ENCODE assay signal across 31 cellular contexts in the genomic region with DNA sequence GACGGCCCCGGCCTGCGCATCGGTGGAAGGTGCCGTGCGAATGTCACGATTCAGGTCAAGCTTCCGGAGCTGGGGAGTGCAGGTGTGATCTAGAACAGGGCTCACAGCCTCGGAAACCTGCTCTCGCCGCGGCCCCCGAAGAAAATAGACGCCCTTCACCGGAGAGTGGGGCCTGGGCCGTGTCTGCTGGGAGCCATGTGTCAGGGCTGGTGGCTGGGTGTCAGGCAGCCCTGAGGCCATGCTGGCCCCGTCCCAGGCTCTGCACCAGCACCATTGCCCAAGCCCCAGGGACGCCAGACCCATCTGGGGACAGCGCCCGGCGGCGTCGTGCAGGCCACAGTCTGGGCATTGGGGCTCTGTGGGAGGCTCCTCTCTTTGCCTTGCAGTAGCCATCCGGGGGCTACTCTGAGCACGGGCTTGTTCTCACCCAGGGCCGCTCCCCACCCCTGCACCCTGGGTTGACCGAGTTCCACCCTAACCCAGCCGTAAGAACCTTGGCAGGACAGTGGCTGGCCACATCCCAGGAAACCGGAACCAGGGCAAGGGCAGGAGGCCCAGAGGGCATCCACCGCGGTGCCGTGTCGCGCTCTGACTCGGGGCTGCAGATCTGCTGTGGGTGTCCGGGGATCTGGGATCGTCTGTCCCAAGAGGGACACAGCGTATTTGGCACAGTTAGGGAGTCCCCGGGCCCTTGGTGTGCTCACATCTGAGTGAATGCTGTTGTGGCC. TPM values are rescaled to one million over a fixed set of nuclear protein-coding genes. Genes with fewer than 3 reads are reported as not detected.
DNase-seq lines count a peak whose midpoint lies in the region; ATAC-seq and TF ChIP-seq lines count a peak whose summit lies in the region.
"Had no signal": no experiment of that assay in that cellular context is flagged by ENCODE, and none has a peak within 500 bp of the region (broad histone marks: within the 10 kb centered on the region; RNA-seq: fewer than 3 reads in every experiment).

No MANE protein-coding gene starts in this region.

- no peak for TF ChIP-seq EP300 in sigmoid colon (IDR thresholded peaks at IDR 0.05)

- peaks cover 32% of the 10 kb centered on the region for H4K20me1 ChIP-seq in BLaER1

- no peak for TF ChIP-seq CTCF in sigmoid colon (IDR thresholded peaks at IDR 0.05)

- peak overlapping the region; percentile 90 for H3K27ac ChIP-seq in BLaER1
- H3K27ac ChIP-seq in right cardiac atrium (ENCODE audit: low read length), result no peak overlapping the region
- no peak overlapping the region for H3K27ac ChIP-seq in sigmoid colon
- H3K27ac ChIP-seq: cardiac muscle cell, HL-60, lower lobe of right lung, Peyer's patch, SJCRH30, stomach had no signal

- 90% methylated on average over 39 of the region's 39 CpGs for WGBS in right cardiac atrium
- 95% methylated on average over 39 of the region's 39 CpGs for WGBS in sigmoid colon, 2 donors

- H3K36me3 ChIP-seq in BLaER1 (peaks cover 40% of the 10 kb centered on the region), NT2/D1 (ENCODE audit: insufficient read depth, insufficient read length, low read length) (peaks cover 77% of the 10 kb centered on the region), sigmoid colon (peaks cover 7 to 65% (median 33%) of the 10 kb centered on the region in 4 donors)
- H3K36me3 ChIP-seq: SJCRH30 had no signal

- H3K9ac ChIP-seq in BLaER1 (peak overlapping the region; percentile 71), NT2/D1 (ENCODE audit: insufficient read length, low read depth) (peak overlapping the region; percentile 35)

- H3K4me3 ChIP-seq in BLaER1 (peak overlapping the region; percentile 56), NT2/D1 (ENCODE audit: insufficient read length, low read depth) (no peak overlapping the region), right cardiac atrium (ENCODE audit: low read length) (no peak overlapping the region), sigmoid colon (no peak overlapping the region)
- H3K4me3 ChIP-seq: cardiac muscle cell, lower lobe of right lung, Peyer's patch, SJCRH30, smooth muscle cell, stomach had no signal

- intact Hi-C loops in right cardiac atrium (cut with DNase I), result no loop called here
- intact Hi-C loops in sigmoid colon (cut with DNase I), result no loop called here

- no peaks in the 10 kb centered on the region for H3K9me3 ChIP-seq in BLaER1
- no peaks in the 10 kb centered on the region for H3K9me3 ChIP-seq in NT2/D1 (ENCODE audit: insufficient read depth, low read length)
- H3K9me3 ChIP-seq in right cardiac atrium (ENCODE audit: control insufficient read depth, low read length), result no peaks in the 10 kb centered on the region
- H3K9me3 ChIP-seq in sigmoid colon, result no peaks in the 10 kb centered on the region
- H3K9me3 ChIP-seq: lower lobe of right lung, Peyer's patch, SJCRH30, stomach had no signal

- DNase-seq in NT2/D1 (ENCODE audit: low read depth, low spot score) (no peak), right cardiac atrium (peak; percentile 16 to 54 (median 53)), sigmoid colon (peak; percentile 66), NCI-H524 treated with DMSO at 0.1 percent for 48 hours (lab: John Stamatoyannopoulos, UW) (no peak)
- DNase-seq: ACHN; activated CD4-positive, alpha-beta T cell treated with anti-CD3 and anti-CD28 coated beads for 4 hours; activated gamma-delta T cell; activated T-cell treated with anti-CD3 and anti-CD28 coated beads, Interleukin-2, amount 50 U/mL, for 1 hour; cortex of kidney; DMS153; effector memory CD8-positive, alpha-beta T cell; islet precursor cell; lower lobe of right lung; midbrain; naive B cell; NCI-H1436 treated with DMSO at 0.1 percent for 48 hours; NCI-H2107; NCI-H748 treated with DMSO at 0.1 percent for 48 hours; occipital lobe; SJCRH30; stimulated activated CD4-positive, alpha-beta T cell treated with anti-CD3 and anti-CD28 coated beads, Interleukin-1b, Interleukin-23, amount 100 ng/mL, for 48 hours; stomach; T-helper 9 cell had no signal

- ATAC-seq in right cardiac atrium (no peak), HG03520 (IDR thresholded peaks at IDR 0.05; ENCODE audit: unreplicated experiment) (no peak), HG03457 (IDR thresholded peaks at IDR 0.05; ENCODE audit: unreplicated experiment) (no peak)
- ATAC-seq: effector memory CD8-positive, alpha-beta T cell; lower lobe of right lung had no signal

- peaks cover 76% of the 10 kb centered on the region for H3K4me1 ChIP-seq in BLaER1
- H3K4me1 ChIP-seq in NT2/D1 (ENCODE audit: insufficient read depth, insufficient read length), result peaks cover 11% of the 10 kb centered on the region
- no peaks in the 10 kb centered on the region for H3K4me1 ChIP-seq in right cardiac atrium (ENCODE audit: control insufficient read depth, insufficient read depth, low read length)
- H3K4me1 ChIP-seq in sigmoid colon, result peaks cover 0 to 11% (median 8%) of the 10 kb centered on the region in 4 donors
- H3K4me1 ChIP-seq: SJCRH30 had no signal

- peak overlapping the region; percentile 99 for H3K4me2 ChIP-seq in BLaER1
- H3K4me2 ChIP-seq: smooth muscle cell had no signal

- TF ChIP-seq POLR2A in sigmoid colon (IDR thresholded peaks at IDR 0.05), result no peak

- no peaks in the 10 kb centered on the region for H3K27me3 ChIP-seq in BLaER1
- H3K27me3 ChIP-seq in NT2/D1 (ENCODE audit: insufficient read depth, insufficient read length), result no peaks in the 10 kb centered on the region
- no peaks in the 10 kb centered on the region for H3K27me3 ChIP-seq in right cardiac atrium (ENCODE audit: control insufficient read depth, insufficient read depth)
- no peaks in the 10 kb centered on the region for H3K27me3 ChIP-seq in sigmoid colon
- H3K27me3 ChIP-seq: cardiac muscle cell, Peyer's patch, SJCRH30, stomach had no signal

RNA-seq across cellular contexts. Expression of a gene that starts 5.3 kb away (rescaled TPM):
- 10 to 100 TPM; 30.5 to 55.2 (median 42.5) TPM for total RNA-seq in right cardiac atrium
- 62.3 TPM for polyA plus RNA-seq in right cardiac atrium
- total RNA-seq in sigmoid colon, result 10 to 100 TPM; 16.6 to 21.8 (median 18.6) TPM
- polyA plus RNA-seq in sigmoid colon, result 10 to 100 TPM; 53.7 to 75.1 (median 61.9) TPM

RNA-seq across cellular contexts. Expression of a gene that starts 46.0 kb away (rescaled TPM):
- total RNA-seq in right cardiac atrium (10 to 100 TPM in 3 of 4 donors, 1 to 10 TPM in 1; 8.9 to 13.5 (median 11.4) TPM), sigmoid colon (10 to 100 TPM; 20.3 to 30.7 (median 23.8) TPM)
- polyA plus RNA-seq in right cardiac atrium (11.0 TPM), sigmoid colon (10 to 100 TPM in 1 of 3 donors, 1 to 10 TPM in 2; 3.9 to 20.8 (median 9.6) TPM)

RNA-seq across cellular contexts. Expression of a gene that starts 46.2 kb away (rescaled TPM):
- total RNA-seq in right cardiac atrium, result under 1 TPM in 3 of 4 donors, not detected in 1; 0.28 to 0.49 (median 0.38) TPM
- 1.3 TPM for polyA plus RNA-seq in right cardiac atrium
- under 1 TPM; 0.14 to 0.83 (median 0.43) TPM for total RNA-seq in sigmoid colon
- 1 to 10 TPM in 1 of 3 donors, under 1 TPM in 2; 0.60 to 1.2 (median 0.73) TPM for polyA plus RNA-seq in sigmoid colon
- total RNA-seq: epithelial cell of proximal tubule, Peyer's patch, smooth muscle cell had no signal

Comparison
In these comparisons a context has a peak if more than half of its experiments do, and no peak if none do; other contexts are left out.
1. DNase-seq: peak in right cardiac atrium (3 of 3) and sigmoid colon (single experiment); none in NT2/D1 (single experiment) and NCI-H524 treated with DMSO at 0.1 percent for 48 hours (single experiment).